ENCODE assay signal across 10 cellular contexts in genomic region chr6:27141472-27142015, GRCh38.
DNase-seq lines count a peak whose midpoint lies in the region; ATAC-seq and TF ChIP-seq lines count a peak whose summit lies in the region.
"Had no signal": no experiment of that assay in that cellular context is flagged by ENCODE, and none has a peak within 500 bp of the region (broad histone marks: within the 10 kb centered on the region; RNA-seq: fewer than 3 reads in every experiment).

No MANE protein-coding gene starts in this region.

- H3K36me3 ChIP-seq in GM06990 (ENCODE audit: control insufficient read depth, insufficient read depth, low read length) = no peaks in the 10 kb centered on the region
- peaks cover 14% of the 10 kb centered on the region for H3K36me3 ChIP-seq in NT2/D1 (ENCODE audit: insufficient read depth, insufficient read length, low read length)
- no peaks in the 10 kb centered on the region for H3K36me3 ChIP-seq in endodermal cell (ENCODE audit: control insufficient read depth, insufficient read depth, low read length)
- no peaks in the 10 kb centered on the region for H3K36me3 ChIP-seq in body of pancreas (replicated peaks in 1 of 2; ENCODE audit: insufficient read depth in 1 of 2, low read depth in 2 of 2)
- H3K36me3 ChIP-seq in PC-3 (ENCODE audit: low read depth, low read length) = 0 out of 2 replicates have a peak, but pooled peaks cover 5% of the 10 kb centered on the region

- peaks cover 26% of the 10 kb centered on the region for H3K4me1 Mint-ChIP-seq in endodermal cell

- H3K9ac ChIP-seq in NT2/D1 (ENCODE audit: insufficient read length, low read depth) (peak overlapping the region; percentile 57), endodermal cell (ENCODE audit: extremely low read depth, low read length, poor library complexity, severe bottlenecking) (no peak overlapping the region), PC-3 (ENCODE audit: low read length) (no peak overlapping the region)

- peaks cover 6% of the 10 kb centered on the region for H3K36me3 Mint-ChIP-seq in endodermal cell (ENCODE audit: low read depth)

- ATAC-seq in body of pancreas (no peak), GM19035 (IDR thresholded peaks at IDR 0.05; ENCODE audit: unreplicated experiment) (no peak), PC-3 (no peak)
- ATAC-seq: activated CD4-positive, CD25-positive, alpha-beta regulatory T cell treated with anti-CD3 and anti-CD28 coated beads, Interleukin-2, amount 50 U/mL, for 24 hours had no signal

- TF ChIP-seq CTCF in AG04450 (IDR thresholded peaks at IDR 0.05; ENCODE audit: low read depth, low read length) (no peak), GM06990 (IDR thresholded peaks at IDR 0.05; ENCODE audit: insufficient read depth, low read length, poor library complexity, severe bottlenecking) (no peak), endodermal cell (conservative IDR thresholded peaks at IDR 0.05) (no peak), body of pancreas (IDR thresholded peaks at IDR 0.05) (no peak), PC-3 (conservative IDR thresholded peaks at IDR 0.05; ENCODE audit: low read depth, low read length) (no peak)

- TF ChIP-seq POLR2A in body of pancreas (IDR thresholded peaks at IDR 0.05) = no peak

- DNase-seq in AG04450 (ENCODE audit: low read depth, low spot score) (no peak), GM06990 (ENCODE audit: extremely low read depth, insufficient read length) (no peak), NT2/D1 (ENCODE audit: low read depth, low spot score) (no peak), endodermal cell (no peak), body of pancreas (no peak), cerebellar cortex (ENCODE audit: low spot score) (no peak), PC-3 (no peak)
- DNase-seq: NCI-H1436 had no signal

- no TSS peak for BruUV-seq in PC-3 (replicated peaks; lab: Mats Ljungman, UMichigan)

- H3K27me3 ChIP-seq in AG04450 (ENCODE audit: control insufficient read depth, insufficient read depth, low read length) (no peaks in the 10 kb centered on the region), GM06990 (replicated peaks; ENCODE audit: control insufficient read depth, insufficient read depth, low read length) (no peaks in the 10 kb centered on the region), NT2/D1 (ENCODE audit: insufficient read depth, insufficient read length) (no peaks in the 10 kb centered on the region), endodermal cell (ENCODE audit: control insufficient read depth, insufficient read depth, low read length, poor library complexity, severe bottlenecking) (no peaks in the 10 kb centered on the region), body of pancreas (no peaks in the 10 kb centered on the region), PC-3 (ENCODE audit: low read length) (no peaks in the 10 kb centered on the region)

- no peak overlapping the region for H3K4me2 ChIP-seq in PC-3 (ENCODE audit: low read length)

- peak overlapping the region; percentile 94 for H3K4me3 Mint-ChIP-seq in endodermal cell

- no peak overlapping the region for H2AFZ ChIP-seq in PC-3 (ENCODE audit: low read length)

- POLR2A ChIA-PET in AG04450 (lab: Yijun Ruan, JAX) (no interaction called here), PC-3 (lab: Charles Lee; ENCODE audit: unreplicated experiment) (no interaction called here)

- peaks cover 10% of the 10 kb centered on the region for H4K20me1 ChIP-seq in PC-3 (ENCODE audit: low read length)

- no peaks in the 10 kb centered on the region for H3K9me3 Mint-ChIP-seq in endodermal cell

- no peaks in the 10 kb centered on the region; the same call in 1 of the 2 replicates for H3K9me3 ChIP-seq in AG04450 (ENCODE audit: control insufficient read depth, insufficient read depth, low read length)
- H3K9me3 ChIP-seq in NT2/D1 (ENCODE audit: insufficient read depth, low read length) = no peaks in the 10 kb centered on the region
- H3K9me3 ChIP-seq in endodermal cell (ENCODE audit: control insufficient read depth, low read length) = no peaks in the 10 kb centered on the region
- H3K9me3 ChIP-seq in body of pancreas = no peaks in the 10 kb centered on the region
- no peaks in the 10 kb centered on the region for H3K9me3 ChIP-seq in PC-3 (ENCODE audit: low read length)

- H3K4me3 ChIP-seq in AG04450 (ENCODE audit: low read depth, low read length) (0 out of 2 replicates have a peak overlapping the region, but pooled peaks have one; percentile 8), GM06990 (replicated peaks; ENCODE audit: low read depth, low read length) (peak overlapping the region; percentile 61), NT2/D1 (ENCODE audit: insufficient read length, low read depth) (peak overlapping the region; percentile 47), endodermal cell (ENCODE audit: low read length) (peak overlapping the region; percentile 67), body of pancreas (no peak overlapping the region), PC-3 (ENCODE audit: low read length) (no peak overlapping the region)

- no peaks in the 10 kb centered on the region for H3F3A ChIP-seq in PC-3 (ENCODE audit: low read length, unreplicated experiment)

- no peak overlapping the region for H3K27ac Mint-ChIP-seq in endodermal cell

- CTCF ChIA-PET in AG04450 (lab: Charles Lee) (interaction anchor here (1.0 kb wide), 1 partner anchor 15 kb away, joined by 3 read pairs; no protein-coding TSS in a partner anchor), PC-3 (lab: Charles Lee) (no interaction called here)

- WGBS in endodermal cell (ENCODE audit: insufficient coverage in 1 of 2, insufficient read length in 1 of 2), 2 experiments = 47% methylated on average over 3 of the region's 4 CpGs; no CpG with 5 or more reads in 1 of the 2 experiments
- WGBS in body of pancreas, 2 donors = 77% methylated on average over 4 of the region's 4 CpGs

- no peaks in the 10 kb centered on the region for H3K9me2 ChIP-seq in PC-3 (replicated peaks; ENCODE audit: low read length)

- H3K4me1 ChIP-seq in NT2/D1 (ENCODE audit: insufficient read depth, insufficient read length) (no peaks in the 10 kb centered on the region), endodermal cell (ENCODE audit: control insufficient read depth, insufficient read depth, low read length) (peaks cover 6% of the 10 kb centered on the region), body of pancreas (peaks cover 16% of the 10 kb centered on the region), PC-3 (ENCODE audit: insufficient read depth, low read length) (peaks cover 10% of the 10 kb centered on the region; the same call in 1 of the 2 replicates)

- intact Hi-C loops in body of pancreas (cut with DNase I) = no loop called here
- intact Hi-C loops in PC-3 (cut with micrococcal nuclease) = no loop called here

- H3K27ac ChIP-seq in AG04450 (ENCODE audit: low read depth, low read length) (no peak overlapping the region), endodermal cell (ENCODE audit: low read depth, low read length) (peak overlapping the region; percentile 21), body of pancreas (no peak overlapping the region), PC-3 (ENCODE audit: low read length) (no peak overlapping the region)

- peaks cover 35% of the 10 kb centered on the region for H3K79me2 ChIP-seq in PC-3 (ENCODE audit: low read length)

- H3K27me3 Mint-ChIP-seq in endodermal cell (ENCODE audit: insufficient read depth) = no peaks in the 10 kb centered on the region

Comparison
In these comparisons a context has a peak if more than half of its experiments do, and no peak if none do; other contexts are left out.
1. H3K4me3 ChIP-seq: peak in AG04450 (single experiment), GM06990 (single experiment), NT2/D1 (single experiment) and endodermal cell (single experiment); none in body of pancreas (0 of 2) and PC-3 (single experiment).